In genomic region chr17:73757324-73757942, GRCh38 we compare ENCODE assay signal across 12 cellular contexts.
DNase-seq lines count a peak whose midpoint lies in the region; ATAC-seq and TF ChIP-seq lines count a peak whose summit lies in the region.
"Had no signal": no experiment of that assay in that cellular context is flagged by ENCODE, and none has a peak within 500 bp of the region (broad histone marks: within the 10 kb centered on the region; RNA-seq: fewer than 3 reads in every experiment).

No MANE protein-coding gene starts in this region.

- TF ChIP-seq CTCF in CD4-positive, alpha-beta T cell (IDR thresholded peaks at IDR 0.05): no peak
- TF ChIP-seq CTCF in spleen (IDR thresholded peaks at IDR 0.05 in 8 of 11, conservative IDR thresholded peaks at IDR 0.05 in 3 of 11): no peak

- H3K27me3 Mint-ChIP-seq in CD4-positive, alpha-beta T cell: no peaks in the 10 kb centered on the region
- no peaks in the 10 kb centered on the region for H3K27me3 Mint-ChIP-seq in central memory CD8-positive, alpha-beta T cell
- H3K27me3 Mint-ChIP-seq: activated naive CD4-positive, alpha-beta T cell treated with anti-CD3 and anti-CD28 coated beads, Interleukin-2, amount 50 U/mL, for 24 hours had no signal

- no peaks in the 10 kb centered on the region for H3K36me3 ChIP-seq in spleen

- no peak overlapping the region for H3K4me3 Mint-ChIP-seq in CD4-positive, alpha-beta T cell
- no peak overlapping the region for H3K4me3 Mint-ChIP-seq in central memory CD8-positive, alpha-beta T cell
- H3K4me3 Mint-ChIP-seq: activated naive CD4-positive, alpha-beta T cell treated with anti-CD3 and anti-CD28 coated beads, Interleukin-2, amount 50 U/mL, for 24 hours had no signal

- CTCF ChIA-PET in CD4-positive, alpha-beta T cell (lab: Charles Lee): no interaction called here

- no peak for DNase-seq in CD4-positive, alpha-beta T cell
- peak; percentile 98 for DNase-seq in NCI-H1105 treated with DMSO at 0.1 percent for 48 hours (lab: John Stamatoyannopoulos, UW)
- peak; percentile 93 for DNase-seq in NCI-H2227 treated with DMSO at 0.1 percent for 48 hours (lab: John Stamatoyannopoulos, UW)
- DNase-seq in central memory CD8-positive, alpha-beta T cell (ENCODE audit: low spot score in 2 of 2): no peak
- DNase-seq in hippocampal formation (lab: John Stamatoyannopoulos, UW): no peak
- no peak for DNase-seq in spleen
- DNase-seq: foreskin melanocyte, GOT3, Kasumi-1 had no signal

- peak; percentile 32 for ATAC-seq in CD4-positive, alpha-beta T cell (ENCODE audit: poor library complexity)
- no peak for ATAC-seq in central memory CD8-positive, alpha-beta T cell (replicated peaks; ENCODE audit: extremely low read depth, poor library complexity, severe bottlenecking)
- ATAC-seq in HG03432 (IDR thresholded peaks at IDR 0.05; ENCODE audit: unreplicated experiment): no peak
- no peak for ATAC-seq in HG03460 (IDR thresholded peaks at IDR 0.05; ENCODE audit: unreplicated experiment)

- intact Hi-C loops in CD4-positive, alpha-beta T cell (cut with DNase I, micrococcal nuclease): no loop called here
- intact Hi-C loops in spleen (cut with DNase I; ENCODE audit: low total_unique reads): no loop called here

- no peak overlapping the region for H3K27ac ChIP-seq in CD4-positive, alpha-beta T cell (ENCODE audit: low read depth, low read length)
- H3K27ac ChIP-seq in spleen: no peak overlapping the region

- TF ChIP-seq POLR2A in spleen (IDR thresholded peaks at IDR 0.05): no peak

- no peaks in the 10 kb centered on the region for H3K27me3 ChIP-seq in CD4-positive, alpha-beta T cell (ENCODE audit: control insufficient read depth, insufficient read depth, low read length)
- H3K27me3 ChIP-seq in spleen (replicated peaks in 1 of 7): peaks cover 0 to 5% (median 0%) of the 10 kb centered on the region in 7 donors

- H3K36me3 Mint-ChIP-seq in CD4-positive, alpha-beta T cell (ENCODE audit: low read depth): no peaks in the 10 kb centered on the region
- H3K36me3 Mint-ChIP-seq in central memory CD8-positive, alpha-beta T cell (ENCODE audit: insufficient read depth): peaks cover 5% of the 10 kb centered on the region
- H3K36me3 Mint-ChIP-seq: activated naive CD4-positive, alpha-beta T cell treated with anti-CD3 and anti-CD28 coated beads, Interleukin-2, amount 50 U/mL, for 24 hours had no signal

- H3K4me1 ChIP-seq in spleen: peaks cover 0 to 17% (median 5%) of the 10 kb centered on the region in 6 donors

- no peak overlapping the region for H3K4me3 ChIP-seq in spleen

- peaks cover 30% of the 10 kb centered on the region for H3K4me1 Mint-ChIP-seq in CD4-positive, alpha-beta T cell (ENCODE audit: low read depth)
- H3K4me1 Mint-ChIP-seq in central memory CD8-positive, alpha-beta T cell: peaks cover 9% of the 10 kb centered on the region

- no peaks in the 10 kb centered on the region for H3K9me3 Mint-ChIP-seq in CD4-positive, alpha-beta T cell
- H3K9me3 Mint-ChIP-seq in central memory CD8-positive, alpha-beta T cell: peaks cover 6% of the 10 kb centered on the region
- H3K9me3 Mint-ChIP-seq: activated naive CD4-positive, alpha-beta T cell treated with anti-CD3 and anti-CD28 coated beads, Interleukin-2, amount 50 U/mL, for 24 hours had no signal

- POLR2A ChIA-PET in CD4-positive, alpha-beta T cell (lab: Charles Lee): interaction anchor here (1.2 kb wide), 1 partner anchor 70 kb away, joined by 3 read pairs; no protein-coding TSS in a partner anchor

- no peaks in the 10 kb centered on the region for H3K9me3 ChIP-seq in CD4-positive, alpha-beta T cell (ENCODE audit: control insufficient read depth, low read length)
- H3K9me3 ChIP-seq in spleen: no peaks in the 10 kb centered on the region

- H3K27ac Mint-ChIP-seq in CD4-positive, alpha-beta T cell: peak overlapping the region; percentile 82
- H3K27ac Mint-ChIP-seq in central memory CD8-positive, alpha-beta T cell (ENCODE audit: low read depth): peak overlapping the region; percentile 85

- 70 to 84% (median 79%) methylated on average over 14 of the region's 14 CpGs for WGBS in spleen, 5 donors

Comparison
In these comparisons a context has a peak if more than half of its experiments do, and no peak if none do; other contexts are left out.
1. DNase-seq: peak in NCI-H1105 treated with DMSO at 0.1 percent for 48 hours (single experiment) and NCI-H2227 treated with DMSO at 0.1 percent for 48 hours (single experiment); none in CD4-positive, alpha-beta T cell (0 of 10), central memory CD8-positive, alpha-beta T cell (0 of 2), hippocampal formation (0 of 2) and spleen (single experiment).